ENCODE assay signal across 33 cellular contexts in genomic region chr20:59446361-59446760, GRCh38.
"Had no signal": no experiment of that assay in that cellular context is flagged by ENCODE, and none has a peak within 500 bp of the region (broad histone marks: within the 10 kb centered on the region; RNA-seq: fewer than 3 reads in every experiment).

No MANE protein-coding gene starts in this region.

- H3K4me1 Mint-ChIP-seq: activated B cell treated with CpG ODN at 0.5 μM for 24 hours; activated CD4-positive, alpha-beta memory T cell treated with anti-CD3 and anti-CD28 coated beads, Interleukin-2, amount 10 ng/mL, durations not matched to agents 7 days and 5 days; activated CD4-positive, alpha-beta T cell treated with anti-CD3 and anti-CD28 coated beads, Interleukin-2, amount 10 ng/mL, durations not matched to agents 7 days and 5 days; activated CD8-positive, alpha-beta memory T cell treated with anti-CD3 and anti-CD28 coated beads, Interleukin-2, amount 10 ng/mL, durations not matched to agents 7 days and 5 days; activated naive CD8-positive, alpha-beta T cell treated with anti-CD3 and anti-CD28 coated beads, Interleukin-2, amount 50 U/mL, for 24 hours; central memory CD8-positive, alpha-beta T cell had no signal

- H3K36me3 Mint-ChIP-seq: activated CD8-positive, alpha-beta memory T cell treated with anti-CD3 and anti-CD28 coated beads, Interleukin-2, amount 10 ng/mL, durations not matched to agents 7 days and 5 days; activated naive CD4-positive, alpha-beta T cell treated with anti-CD3 and anti-CD28 coated beads, Interleukin-2, amount 10 ng/mL, durations not matched to agents 7 days and 5 days; activated naive CD4-positive, alpha-beta T cell treated with anti-CD3 and anti-CD28 coated beads, Interleukin-2, amount 50 U/mL, for 24 hours; activated naive CD8-positive, alpha-beta T cell; activated naive CD8-positive, alpha-beta T cell treated with anti-CD3 and anti-CD28 coated beads, Interleukin-2, amount 10 ng/mL, durations not matched to agents 7 days and 5 days; brain; T-cell had no signal

- H3K9me3 ChIP-seq: ascending aorta had no signal

- H3K9me3 Mint-ChIP-seq: activated B cell treated with CpG ODN at 0.5 μM for 24 hours; activated CD4-positive, alpha-beta memory T cell treated with anti-CD3 and anti-CD28 coated beads, Interleukin-2, amount 10 ng/mL, durations not matched to agents 7 days and 5 days; activated CD4-positive, alpha-beta T cell treated with anti-CD3 and anti-CD28 coated beads, Interleukin-2, amount 10 ng/mL, durations not matched to agents 7 days and 5 days; activated naive CD4-positive, alpha-beta T cell treated with anti-CD3 and anti-CD28 coated beads, Interleukin-2, amount 10 ng/mL, durations not matched to agents 7 days and 5 days; activated naive CD4-positive, alpha-beta T cell treated with anti-CD3 and anti-CD28 coated beads, Interleukin-2, amount 50 U/mL, for 24 hours; activated naive CD8-positive, alpha-beta T cell treated with anti-CD3 and anti-CD28 coated beads, Interleukin-2, amount 10 ng/mL, durations not matched to agents 7 days and 5 days; activated naive CD8-positive, alpha-beta T cell treated with anti-CD3 and anti-CD28 coated beads, Interleukin-2, amount 50 U/mL, for 24 hours; activated T-cell treated with anti-CD3 and anti-CD28 coated beads, Interleukin-2, amount 50 U/mL, for 24 hours; activated T-helper 2 cell treated with anti-CD3 and anti-CD28 coated beads, Interferon-gamma antibody, Interleukin-2, Interleukin-4, amounts not matched to agents 10 μg/mL and 5 μg/mL and 100 μg/mL, durations not matched to agents 14 hours and 24 hours and 36 hours; brain; central memory CD8-positive, alpha-beta T cell; T-cell had no signal

- ATAC-seq: activated CD8-positive, alpha-beta memory T cell treated with anti-CD3 and anti-CD28 coated beads, Interleukin-2, amount 10 ng/mL, durations not matched to agents 7 days and 5 days; activated CD8-positive, alpha-beta T cell treated with anti-CD3 and anti-CD28 coated beads, Interleukin-2, amount 10 ng/mL, durations not matched to agents 7 days and 5 days; activated naive CD8-positive, alpha-beta T cell treated with anti-CD3 and anti-CD28 coated beads, Interleukin-2, amount 50 U/mL, for 24 hours; T-cell; T-helper 17 cell had no signal

- H3K4me1 ChIP-seq: ascending aorta had no signal

- H3K27me3 ChIP-seq: ascending aorta had no signal

- H3K4me3 Mint-ChIP-seq: activated B cell treated with CpG ODN at 0.5 μM for 24 hours; activated CD4-positive, alpha-beta memory T cell treated with anti-CD3 and anti-CD28 coated beads, Interleukin-2, amount 10 ng/mL, durations not matched to agents 7 days and 5 days; activated CD4-positive, alpha-beta T cell treated with anti-CD3 and anti-CD28 coated beads, Interleukin-2, amount 10 ng/mL, durations not matched to agents 7 days and 5 days; activated CD8-positive, alpha-beta memory T cell treated with anti-CD3 and anti-CD28 coated beads, Interleukin-2, amount 10 ng/mL, durations not matched to agents 7 days and 5 days; activated CD8-positive, alpha-beta T cell treated with anti-CD3 and anti-CD28 coated beads, Interleukin-2, amount 10 ng/mL, durations not matched to agents 7 days and 5 days; activated naive CD4-positive, alpha-beta T cell treated with anti-CD3 and anti-CD28 coated beads, Interleukin-2, amount 10 ng/mL, durations not matched to agents 7 days and 5 days; activated naive CD4-positive, alpha-beta T cell treated with anti-CD3 and anti-CD28 coated beads, Interleukin-2, amount 50 U/mL, for 24 hours; activated naive CD8-positive, alpha-beta T cell; activated naive CD8-positive, alpha-beta T cell treated with anti-CD3 and anti-CD28 coated beads, Interleukin-2, amount 10 ng/mL, durations not matched to agents 7 days and 5 days; activated naive CD8-positive, alpha-beta T cell treated with anti-CD3 and anti-CD28 coated beads, Interleukin-2, amount 50 U/mL, for 24 hours; activated T-cell treated with anti-CD3 and anti-CD28 coated beads, Interleukin-2, amount 50 U/mL, for 24 hours; brain; central memory CD8-positive, alpha-beta T cell; T-cell; T-helper 17 cell had no signal

- H3K36me3 ChIP-seq: ascending aorta, cardiac muscle cell had no signal

- DNase-seq: activated B cell treated with CpG ODN at 0.5 μM for 24 hours; activated CD4-positive, alpha-beta memory T cell treated with anti-CD3 and anti-CD28 coated beads, Interleukin-2, amount 10 ng/mL, durations not matched to agents 7 days and 5 days; activated CD4-positive, alpha-beta T cell treated with anti-CD3 and anti-CD28 coated beads for 48 hours; activated CD4-positive, alpha-beta T cell treated with anti-CD3 and anti-CD28 coated beads, Interleukin-2, amount 10 ng/mL, durations not matched to agents 7 days and 5 days; activated CD4-positive, alpha-beta T cell treated with anti-CD3 and anti-CD28 coated beads, Interleukin-2, amount 50 U/mL, for 48 hours; activated CD4-positive, CD25-positive, alpha-beta regulatory T cell treated with anti-CD3 and anti-CD28 coated beads, Interleukin-2, amount 50 U/mL, for 72 hours; activated CD8-positive, alpha-beta memory T cell treated with anti-CD3 and anti-CD28 coated beads for 24 hours; activated CD8-positive, alpha-beta memory T cell treated with anti-CD3 and anti-CD28 coated beads, Interleukin-2, amount 10 ng/mL, durations not matched to agents 7 days and 5 days; activated CD8-positive, alpha-beta memory T cell treated with anti-CD3 and anti-CD28 coated beads, Interleukin-2, amount 50 U/mL, for 48 hours; activated CD8-positive, alpha-beta T cell treated with anti-CD3 and anti-CD28 coated beads, Interleukin-2, amount 10 ng/mL, durations not matched to agents 7 days and 5 days; activated effector memory CD4-positive, alpha-beta T cell treated with Interleukin-2 at 50 U/mL for 16 hours; activated gamma-delta T cell; activated naive CD4-positive, alpha-beta T cell treated with anti-CD3 and anti-CD28 coated beads, Interleukin-2, amount 10 ng/mL, durations not matched to agents 7 days and 5 days; activated naive CD4-positive, alpha-beta T cell treated with Interleukin-2 at 50 U/mL for 16 hours; activated naive CD8-positive, alpha-beta T cell treated with anti-CD3 and anti-CD28 coated beads, Interleukin-2, amount 10 ng/mL, durations not matched to agents 7 days and 5 days; activated naive CD8-positive, alpha-beta T cell treated with anti-CD3 and anti-CD28 coated beads, Interleukin-2, amount 50 U/mL, for 24 hours; activated T-cell treated with anti-CD3 and anti-CD28 coated beads, Interleukin-2, amount 50 U/mL, for 24 hours; activated T-cell treated with anti-CD3 and anti-CD28 coated beads, Interleukin-2, amount 50 U/mL, for 48 hours; amygdala; anterior cingulate cortex; T-cell; T-helper 17 cell; T1000 had no signal

- H3K27ac Mint-ChIP-seq: activated B cell treated with CpG ODN at 0.5 μM for 24 hours; activated CD4-positive, alpha-beta memory T cell treated with anti-CD3 and anti-CD28 coated beads, Interleukin-2, amount 10 ng/mL, durations not matched to agents 7 days and 5 days; activated CD4-positive, alpha-beta T cell treated with anti-CD3 and anti-CD28 coated beads, Interleukin-2, amount 10 ng/mL, durations not matched to agents 7 days and 5 days; activated CD8-positive, alpha-beta memory T cell treated with anti-CD3 and anti-CD28 coated beads, Interleukin-2, amount 10 ng/mL, durations not matched to agents 7 days and 5 days; activated CD8-positive, alpha-beta T cell treated with anti-CD3 and anti-CD28 coated beads, Interleukin-2, amount 10 ng/mL, durations not matched to agents 7 days and 5 days; activated naive CD4-positive, alpha-beta T cell treated with anti-CD3 and anti-CD28 coated beads, Interleukin-2, amount 10 ng/mL, durations not matched to agents 7 days and 5 days; activated naive CD4-positive, alpha-beta T cell treated with anti-CD3 and anti-CD28 coated beads, Interleukin-2, amount 50 U/mL, for 24 hours; activated naive CD8-positive, alpha-beta T cell; activated naive CD8-positive, alpha-beta T cell treated with anti-CD3 and anti-CD28 coated beads, Interleukin-2, amount 10 ng/mL, durations not matched to agents 7 days and 5 days; activated naive CD8-positive, alpha-beta T cell treated with anti-CD3 and anti-CD28 coated beads, Interleukin-2, amount 50 U/mL, for 24 hours; activated T-cell treated with anti-CD3 and anti-CD28 coated beads, Interleukin-2, amount 50 U/mL, for 24 hours; activated T-helper 2 cell treated with anti-CD3 and anti-CD28 coated beads, Interferon-gamma antibody, Interleukin-2, Interleukin-4, amounts not matched to agents 10 μg/mL and 5 μg/mL and 100 μg/mL, durations not matched to agents 14 hours and 24 hours and 36 hours; brain; T-cell; T-helper 17 cell had no signal

- H3K27ac ChIP-seq: ascending aorta, cardiac muscle cell, VCaP had no signal

- H3K4me3 ChIP-seq: ascending aorta, cardiac muscle cell had no signal

- FAIRE-seq: bronchial epithelial cell, TTC549 had no signal
